8 cellular contexts compared by ENCODE assay signal in the genomic region with DNA sequence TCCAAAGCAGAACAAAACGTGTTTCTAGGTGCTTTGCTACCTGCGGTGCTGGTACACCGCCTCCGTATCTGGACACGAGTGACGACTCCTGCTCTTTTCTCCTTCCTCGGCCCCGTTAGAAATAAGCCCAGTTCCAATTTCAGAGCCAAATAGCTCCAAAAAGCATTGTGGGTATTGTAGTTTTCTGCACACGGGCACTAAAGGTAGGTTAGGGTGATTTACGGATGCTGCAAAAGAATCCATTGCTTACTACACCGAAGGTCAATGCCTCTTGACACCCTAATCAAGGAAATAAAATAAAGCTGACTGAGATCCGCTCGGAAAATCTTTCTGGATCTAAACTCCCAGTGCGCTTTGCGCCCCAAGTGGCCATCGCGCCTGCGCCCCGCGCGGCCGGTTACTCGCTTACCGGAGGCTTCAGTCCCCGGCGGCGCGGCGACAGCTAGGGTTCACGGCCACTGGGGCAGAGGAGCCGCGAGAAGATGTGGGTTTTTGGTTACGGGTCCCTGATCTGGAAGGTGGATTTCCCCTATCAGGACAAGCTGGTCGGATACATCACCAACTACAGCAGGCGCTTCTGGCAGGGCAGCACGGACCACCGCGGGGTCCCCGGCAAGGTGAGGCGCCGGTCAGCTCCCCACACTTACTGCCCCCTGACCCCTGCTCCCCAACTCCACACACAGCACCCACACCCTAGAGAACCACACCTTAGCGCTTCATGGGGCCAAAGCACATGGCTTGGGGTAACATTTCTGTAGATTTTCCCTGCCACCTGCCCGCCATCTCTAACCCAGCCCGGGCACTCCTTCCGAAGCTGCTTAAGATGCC. TPM values are rescaled to one million over a fixed set of nuclear protein-coding genes. Genes with fewer than 3 reads are reported as not detected.
DNase-seq lines count a peak whose midpoint lies in the region; ATAC-seq and TF ChIP-seq lines count a peak whose summit lies in the region.

A gene (plus strand): TSS at position 400 of the 828 bp plus-strand sequence. CDS start 83 bp downstream, at position 483.

- intact Hi-C loops in CD4-positive, alpha-beta T cell (cut with DNase I, micrococcal nuclease): loop anchor here (1.0 to 10.0 kb wide), 3 partner anchors 19 to 1647 kb away; a partner anchor contains a TSS
- intact Hi-C loops in dorsolateral prefrontal cortex (cut with DNase I) (loop anchor here in 1 of 2 donors (2.0 kb wide), 1 partner anchor 19 kb away; a partner anchor contains a TSS), lower leg skin (cut with DNase I; ENCODE audit: low total_unique reads) (no loop called here)

- DNase-seq in CD4-positive, alpha-beta T cell: peak; percentile 68 to 83 (median 74)
- peak; percentile 44 for DNase-seq in NCI-H748 treated with DMSO at 0.1 percent for 48 hours (lab: John Stamatoyannopoulos, UW)
- DNase-seq in activated CD4-positive, alpha-beta T cell treated with anti-CD3 and anti-CD28 coated beads, Interleukin-2, amount 50 U/mL, for 48 hours: peak; percentile 87 to 89
- peak; percentile 66 to 89 (median 84) for DNase-seq in dorsolateral prefrontal cortex
- DNase-seq in lower leg skin (ENCODE audit: low spot score in 2 of 2): peak; percentile 72 to 96
- peak; percentile 77 to 80 for DNase-seq in stimulated activated CD4-positive, alpha-beta T cell treated with anti-CD3 and anti-CD28 coated beads, Interleukin-4, amount 100 ng/mL, for 48 hours (ENCODE audit: low read depth in 2 of 2)

- peak; percentile 88 for ATAC-seq in CD4-positive, alpha-beta T cell (ENCODE audit: poor library complexity)
- ATAC-seq in GM19397 (IDR thresholded peaks at IDR 0.05; ENCODE audit: unreplicated experiment): peak; percentile 95
- peak; percentile 88 for ATAC-seq in HG03565 (IDR thresholded peaks at IDR 0.05; ENCODE audit: unreplicated experiment)

- H3K9me3 Mint-ChIP-seq in CD4-positive, alpha-beta T cell: no peaks in the 10 kb centered on the region

- H3K36me3 Mint-ChIP-seq in CD4-positive, alpha-beta T cell (ENCODE audit: low read depth): peaks cover 44% of the 10 kb centered on the region

- peak within 1 kb of the TSS; percentile 83 for H3K27ac ChIP-seq in CD4-positive, alpha-beta T cell (ENCODE audit: low read depth, low read length)
- H3K27ac ChIP-seq in dorsolateral prefrontal cortex: peak within 1 kb of the TSS; percentile 42 to 94 (median 86)

- no peaks in the 10 kb centered on the region for H3K27me3 Mint-ChIP-seq in CD4-positive, alpha-beta T cell

- H3K4me3 Mint-ChIP-seq in CD4-positive, alpha-beta T cell: peak within 1 kb of the TSS; percentile 95

- peak; percentile 59 for TF ChIP-seq CTCF in CD4-positive, alpha-beta T cell (IDR thresholded peaks at IDR 0.05)
- TF ChIP-seq CTCF in dorsolateral prefrontal cortex (IDR thresholded peaks at IDR 0.05 in 54 of 56, conservative IDR thresholded peaks at IDR 0.05 in 2 of 56; ENCODE audit: low read depth in 1 of 56, partially characterized antibody in 56 of 56): peak in 51 of 56 donors; percentile 26 to 68 (median 53)
- peak in 1 of 3 donors; percentile 37 for TF ChIP-seq CTCF in lower leg skin (IDR thresholded peaks at IDR 0.05)

- H3K4me3 ChIP-seq in dorsolateral prefrontal cortex: peak within 1 kb of the TSS; percentile 58 to 96 (median 80)
- H3K4me3 ChIP-seq in lower leg skin (ENCODE audit: low read depth, poor library complexity, severe bottlenecking): peak within 1 kb of the TSS; percentile 55

- CTCF ChIA-PET in CD4-positive, alpha-beta T cell (lab: Charles Lee): interaction anchor here (0.7 to 3.2 kb wide), 4 partner anchors 12 to 51 kb away, joined by 3 to 18 read pairs (median 3); a partner anchor contains a TSS

- H3K27ac Mint-ChIP-seq in CD4-positive, alpha-beta T cell: peak within 1 kb of the TSS; percentile 91

- no peak for TF ChIP-seq POLR2A in lower leg skin (IDR thresholded peaks at IDR 0.05)

- 0 to 1% methylated on average over 40 to 43 of the region's 45 CpGs for WGBS in lower leg skin, 2 donors

- no peaks in the 10 kb centered on the region for H3K9me3 ChIP-seq in CD4-positive, alpha-beta T cell (ENCODE audit: control insufficient read depth, low read length)

- peaks cover 41% of the 10 kb centered on the region for H3K4me1 Mint-ChIP-seq in CD4-positive, alpha-beta T cell (ENCODE audit: low read depth)

- no peaks in the 10 kb centered on the region for H3K27me3 ChIP-seq in CD4-positive, alpha-beta T cell (ENCODE audit: control insufficient read depth, insufficient read depth, low read length)
- no peaks in the 10 kb centered on the region for H3K27me3 ChIP-seq in dorsolateral prefrontal cortex

- POLR2A ChIA-PET in CD4-positive, alpha-beta T cell (lab: Charles Lee): interaction anchor here (0.8 to 3.9 kb wide), 15 partner anchors 9 to 1850 kb away, joined by 3 to 82 read pairs (median 5); a partner anchor contains a TSS

RNA-seq across cellular contexts. Expression of the gene that starts here (rescaled TPM):
- under 1 TPM; 0.47 to 0.85 TPM for total RNA-seq in CD4-positive, alpha-beta T cell
- total RNA-seq in dorsolateral prefrontal cortex (1 to 10 TPM in 106 of 120 experiments, under 1 TPM in 14; 0.34 to 4.3 (median 1.8) TPM), lower leg skin (1 to 10 TPM in 3 of 4 donors, under 1 TPM in 1; 0.76 to 1.9 (median 1.4) TPM)

Comparison
In these comparisons a context has a peak if more than half of its experiments do, and no peak if none do; other contexts are left out.
1. Peak in every context shown above with its lines: DNase-seq, ATAC-seq, H3K4me3 ChIP-seq and H3K27ac ChIP-seq.
2. Peak in DNase-seq, ATAC-seq and H3K27ac ChIP-seq in CD4-positive, alpha-beta T cell; RNA of the gene not detected or under 1 TPM.